Comparison of ENCODE assay signal across 9 cellular contexts in the genomic region with DNA sequence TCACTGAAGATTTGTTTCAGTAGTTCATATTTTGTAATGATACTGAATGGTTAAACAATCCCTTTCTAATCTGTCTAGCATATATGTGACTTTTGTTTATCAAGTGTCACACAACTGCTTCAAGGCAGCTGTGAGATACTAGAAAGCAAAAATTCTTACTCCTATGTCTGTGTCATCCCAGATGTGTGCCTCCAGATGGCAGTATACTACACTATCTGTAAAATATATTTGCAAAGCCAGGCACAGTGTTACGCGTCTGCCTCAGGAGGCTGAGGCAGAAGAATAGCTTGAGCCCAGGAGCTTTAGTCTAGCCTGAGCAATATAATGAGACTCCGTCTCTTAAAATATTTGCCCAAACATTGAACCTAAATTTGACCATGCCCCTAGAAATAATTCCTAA. TPM values are rescaled to one million over a fixed set of nuclear protein-coding genes. Genes with fewer than 3 reads are reported as not detected.
DNase-seq lines count a peak whose midpoint lies in the region; ATAC-seq and TF ChIP-seq lines count a peak whose summit lies in the region.
"Had no signal": no experiment of that assay in that cellular context is flagged by ENCODE, and none has a peak within 500 bp of the region (broad histone marks: within the 10 kb centered on the region; RNA-seq: fewer than 3 reads in every experiment).

No MANE protein-coding gene starts in this region.

- H3K36me3 Mint-ChIP-seq in natural killer cell: no peaks in the 10 kb centered on the region
- H3K36me3 Mint-ChIP-seq in natural killer cell treated with Interleukin-12 subunit alpha and Interleukin-12 subunit beta and Interleukin-15 and Interleukin-18, amount 100 ng/mL, for 72 hours: no peaks in the 10 kb centered on the region

- H3K9ac ChIP-seq in colonic mucosa (ENCODE audit: low read depth in 2 of 2, low read length in 2 of 2) (no peak overlapping the region), mesenchymal stem cell (ENCODE audit: low read length) (no peak overlapping the region)

- in situ Hi-C loops in SK-MEL-5 (cut with HindIII; ENCODE audit: low pct_unique_long_range_greater_than_20kb, low sequenced_read_pairs): no loop called here

- H3K79me1 ChIP-seq in mesenchymal stem cell (replicated peaks; ENCODE audit: low read length, poor library complexity, severe bottlenecking): no peaks in the 10 kb centered on the region

- H3K4me1 ChIP-seq in colonic mucosa (no peaks in the 10 kb centered on the region), mesenchymal stem cell (ENCODE audit: control insufficient read depth, insufficient read depth, low read depth, low read length) (peaks cover 4% of the 10 kb centered on the region), suprapubic skin (no peaks in the 10 kb centered on the region)

- no peaks in the 10 kb centered on the region for H3K27me3 Mint-ChIP-seq in natural killer cell (ENCODE audit: low read depth in 2 of 2)
- peaks cover 7 to 18% of the 10 kb centered on the region in 2 donors for H3K27me3 Mint-ChIP-seq in natural killer cell treated with Interleukin-12 subunit alpha and Interleukin-12 subunit beta and Interleukin-15 and Interleukin-18, amount 100 ng/mL, for 72 hours
- H3K27me3 Mint-ChIP-seq: stimulated activated naive CD8-positive, alpha-beta T cell treated with anti-CD3 and anti-CD28 coated beads, Interleukin-15, Interleukin-2, amounts not matched to agents 100 ng/mL and 50 ng/mL, for 24 hours had no signal

- no peak overlapping the region for H2AFZ ChIP-seq in mesenchymal stem cell (ENCODE audit: low read depth, low read length)

- H3K4me2 ChIP-seq in mesenchymal stem cell (ENCODE audit: low read length, poor library complexity, severe bottlenecking): no peak overlapping the region

- no peak overlapping the region for H3K14ac ChIP-seq in mesenchymal stem cell (ENCODE audit: low read length in 2 of 2)

- no peak overlapping the region for H2BK15ac ChIP-seq in mesenchymal stem cell (ENCODE audit: low read depth, poor library complexity, severe bottlenecking)

- H3K4me1 Mint-ChIP-seq in natural killer cell: no peaks in the 10 kb centered on the region
- peaks cover 0 to 7% of the 10 kb centered on the region in 2 donors for H3K4me1 Mint-ChIP-seq in natural killer cell treated with Interleukin-12 subunit alpha and Interleukin-12 subunit beta and Interleukin-15 and Interleukin-18, amount 100 ng/mL, for 72 hours (ENCODE audit: low read depth in 2 of 2)

- H4K91ac ChIP-seq in mesenchymal stem cell (ENCODE audit: low read length): no peak overlapping the region

- H3K4ac ChIP-seq in mesenchymal stem cell (ENCODE audit: low read depth in 1 of 2, low read length in 2 of 2): no peak overlapping the region

- H3K18ac ChIP-seq in mesenchymal stem cell (ENCODE audit: low read depth in 1 of 2, low read length in 2 of 2): no peak overlapping the region

- peak; percentile 48 to 72 (median 52) for ATAC-seq in natural killer cell
- no peak for ATAC-seq in natural killer cell treated with Interleukin-12 subunit alpha and Interleukin-12 subunit beta and Interleukin-15 and Interleukin-18, amount 100 ng/mL, for 72 hours
- ATAC-seq in HG03159 (IDR thresholded peaks at IDR 0.05; ENCODE audit: unreplicated experiment): peak; percentile 75

- H3K27me3 ChIP-seq in colonic mucosa: peaks cover 3% of the 10 kb centered on the region
- peaks cover 0 to 46% of the 10 kb centered on the region in 2 experiments for H3K27me3 ChIP-seq in mesenchymal stem cell (ENCODE audit: control insufficient read depth in 1 of 2, insufficient read depth in 1 of 2, low read length in 2 of 2)
- H3K27me3 ChIP-seq in suprapubic skin: no peaks in the 10 kb centered on the region

- no peak overlapping the region for H3K27ac Mint-ChIP-seq in natural killer cell
- H3K27ac Mint-ChIP-seq in natural killer cell treated with Interleukin-12 subunit alpha and Interleukin-12 subunit beta and Interleukin-15 and Interleukin-18, amount 100 ng/mL, for 72 hours: no peak overlapping the region
- H3K27ac Mint-ChIP-seq: stimulated activated naive CD8-positive, alpha-beta T cell treated with anti-CD3 and anti-CD28 coated beads, Interleukin-15, Interleukin-2, amounts not matched to agents 100 ng/mL and 50 ng/mL, for 24 hours had no signal

- H3K9me3 ChIP-seq in colonic mucosa (no peaks in the 10 kb centered on the region), mesenchymal stem cell (ENCODE audit: control insufficient read depth, low read length) (no peaks in the 10 kb centered on the region), suprapubic skin (no peaks in the 10 kb centered on the region)

- H3K4me3 ChIP-seq in colonic mucosa: no peak overlapping the region
- H3K4me3 ChIP-seq in mesenchymal stem cell (ENCODE audit: insufficient read depth in 1 of 2, low read depth in 1 of 2, low read length in 2 of 2): no peak overlapping the region
- H3K4me3 ChIP-seq in suprapubic skin: no peak overlapping the region

- H3K36me3 ChIP-seq in colonic mucosa: no peaks in the 10 kb centered on the region
- no peaks in the 10 kb centered on the region for H3K36me3 ChIP-seq in mesenchymal stem cell (ENCODE audit: control insufficient read depth in 1 of 2, insufficient read depth in 2 of 2, low read depth in 1 of 2, low read length in 2 of 2)
- H3K36me3 ChIP-seq in suprapubic skin: no peaks in the 10 kb centered on the region

- no peak overlapping the region for H2BK120ac ChIP-seq in mesenchymal stem cell (ENCODE audit: low read depth, low read length)

- H3K9me3 Mint-ChIP-seq in natural killer cell: no peaks in the 10 kb centered on the region
- H3K9me3 Mint-ChIP-seq in natural killer cell treated with Interleukin-12 subunit alpha and Interleukin-12 subunit beta and Interleukin-15 and Interleukin-18, amount 100 ng/mL, for 72 hours: no peaks in the 10 kb centered on the region
- H3K9me3 Mint-ChIP-seq: stimulated activated naive CD8-positive, alpha-beta T cell treated with anti-CD3 and anti-CD28 coated beads, Interleukin-15, Interleukin-2, amounts not matched to agents 100 ng/mL and 50 ng/mL, for 24 hours had no signal

- H3K4me3 Mint-ChIP-seq in natural killer cell: no peak overlapping the region
- H3K4me3 Mint-ChIP-seq in natural killer cell treated with Interleukin-12 subunit alpha and Interleukin-12 subunit beta and Interleukin-15 and Interleukin-18, amount 100 ng/mL, for 72 hours: no peak overlapping the region
- H3K4me3 Mint-ChIP-seq: stimulated activated naive CD8-positive, alpha-beta T cell treated with anti-CD3 and anti-CD28 coated beads, Interleukin-15, Interleukin-2, amounts not matched to agents 100 ng/mL and 50 ng/mL, for 24 hours had no signal

- H3K23ac ChIP-seq in mesenchymal stem cell (ENCODE audit: low read length in 2 of 2): no peak overlapping the region

- WGBS in mesenchymal stem cell: 5% methylated on average over 2 of the region's 3 CpGs
- 6% methylated on average over 3 of the region's 3 CpGs for WGBS in suprapubic skin

- no peak for TF ChIP-seq POLR2A in suprapubic skin (IDR thresholded peaks at IDR 0.05)

- DNase-seq in natural killer cell: no peak
- no peak for DNase-seq in natural killer cell treated with Interleukin-12 subunit alpha and Interleukin-12 subunit beta and Interleukin-15 and Interleukin-18, amount 100 ng/mL, for 72 hours (ENCODE audit: low spot score)
- DNase-seq in SK-MEL-5 (ENCODE audit: low read depth, low spot score): peak; percentile 70
- DNase-seq in colonic mucosa: no peak
- peak; percentile 22 for DNase-seq in mesenchymal stem cell
- no peak for DNase-seq in suprapubic skin (ENCODE audit: low spot score in 2 of 2)
- DNase-seq in DMS79 treated with DMSO at 0.1 percent for 48 hours (lab: John Stamatoyannopoulos, UW): no peak

- H2BK12ac ChIP-seq in mesenchymal stem cell (ENCODE audit: low read length in 2 of 2): no peak overlapping the region

- TF ChIP-seq CTCF in natural killer cell (IDR thresholded peaks at IDR 0.05): peak; percentile 39
- TF ChIP-seq CTCF in colonic mucosa (IDR thresholded peaks at IDR 0.05): peak; percentile 34
- TF ChIP-seq CTCF in suprapubic skin (IDR thresholded peaks at IDR 0.05): peak in 1 of 2 donors; percentile 25

- H4K8ac ChIP-seq in mesenchymal stem cell (ENCODE audit: low read length): no peak overlapping the region

- intact Hi-C loops in natural killer cell (cut with micrococcal nuclease) (loop anchor here (1.0 to 2.0 kb wide), 2 partner anchors 84 to 125 kb away; no protein-coding TSS in a partner anchor), colonic mucosa (cut with DNase I) (loop anchor here (5.0 kb wide), 1 partner anchor 86 kb away; no protein-coding TSS in a partner anchor)

- no peak overlapping the region for H2BK5ac ChIP-seq in mesenchymal stem cell (ENCODE audit: low read depth, low read length, poor library complexity, severe bottlenecking)

- no peak overlapping the region for H2AK5ac ChIP-seq in mesenchymal stem cell (ENCODE audit: low read length, severe bottlenecking)

- H3K27ac ChIP-seq in colonic mucosa (no peak overlapping the region), mesenchymal stem cell (ENCODE audit: low read length, poor library complexity, severe bottlenecking) (no peak overlapping the region), suprapubic skin (no peak overlapping the region)

- TF ChIP-seq EP300 in suprapubic skin (IDR thresholded peaks at IDR 0.05): no peak

RNA-seq across cellular contexts. Expression of a gene that starts 4.0 kb away (rescaled TPM):
- total RNA-seq in natural killer cell: under 1 TPM in 2 of 3 donors, not detected in 1; 0.40 to 0.61 TPM
- under 1 TPM in 1 of 2 donors, not detected in 1; 0.38 TPM for total RNA-seq in natural killer cell treated with Interleukin-12 subunit alpha and Interleukin-12 subunit beta and Interleukin-15 and Interleukin-18, amount 100 ng/mL, for 72 hours
- total RNA-seq in SK-MEL-5 (2014; rRNA removed; shearing (Covaris generic)): 1.9 and 2.0 TPM in 2 replicates
- polyA plus RNA-seq in SK-MEL-5 (2015; cell fraction: cytosol; rRNA removed): 1.4 and 2.7 TPM in 2 replicates
- polyA plus RNA-seq in SK-MEL-5 (2015; cell fraction: nucleus; rRNA removed): 0.74 TPM in 1 of 2 replicates, not detected in the other
- total RNA-seq in colonic mucosa: under 1 TPM; 0.32 to 0.64 TPM
- polyA plus RNA-seq in mesenchymal stem cell (2013, experiment 1 of 2): 0.15 TPM
- polyA plus RNA-seq in mesenchymal stem cell (2013, experiment 2 of 2): 0.16 TPM
- 1 to 10 TPM in 1 of 4 donors, under 1 TPM in 3; 0.38 to 2.8 (median 0.74) TPM for total RNA-seq in suprapubic skin

Comparison
In these comparisons a context has a peak if more than half of its experiments do, and no peak if none do; other contexts are left out.
1. ATAC-seq: peak in natural killer cell (3 of 3) and HG03159 (single experiment); none in natural killer cell treated with Interleukin-12 subunit alpha and Interleukin-12 subunit beta and Interleukin-15 and Interleukin-18, amount 100 ng/mL, for 72 hours (0 of 2).
2. DNase-seq: peak in SK-MEL-5 (single experiment) and mesenchymal stem cell (single experiment); none in natural killer cell (single experiment), natural killer cell treated with Interleukin-12 subunit alpha and Interleukin-12 subunit beta and Interleukin-15 and Interleukin-18, amount 100 ng/mL, for 72 hours (single experiment), colonic mucosa (single experiment), suprapubic skin (0 of 2) and DMS79 treated with DMSO at 0.1 percent for 48 hours (single experiment).